Comparison of ENCODE assay signal across 8 cellular contexts in the genomic region with DNA sequence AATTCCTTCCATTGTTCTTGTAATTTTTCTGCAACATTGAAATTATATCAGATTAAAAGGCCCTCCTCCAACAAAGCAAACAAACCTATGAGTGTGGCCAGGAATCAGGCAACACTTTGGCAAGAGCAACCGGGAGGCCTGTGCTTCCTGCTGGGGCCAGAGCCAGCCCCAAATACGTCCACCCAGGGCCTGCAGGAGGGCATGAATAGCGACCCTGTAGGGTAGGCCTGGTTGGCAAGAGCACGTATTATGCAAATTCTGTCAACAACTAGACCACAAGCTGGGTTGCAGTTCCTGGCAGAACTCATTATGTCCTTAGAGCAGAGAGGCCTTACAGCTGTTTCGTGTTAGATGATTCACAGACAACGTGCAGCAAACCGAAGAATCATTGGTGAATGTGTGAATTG. TPM values are rescaled to one million over a fixed set of nuclear protein-coding genes. Genes with fewer than 3 reads are reported as not detected.
DNase-seq lines count a peak whose midpoint lies in the region; ATAC-seq and TF ChIP-seq lines count a peak whose summit lies in the region.

No MANE protein-coding gene starts in this region.

- no peak for TF ChIP-seq CTCF in cardiac fibroblast (IDR thresholded peaks at IDR 0.05; ENCODE audit: low read depth, low read length)

- DNase-seq in activated naive CD4-positive, alpha-beta T cell treated with Interleukin-2 at 50 U/mL for 16 hours: peak; percentile 56
- no peak for DNase-seq in activated naive CD4-positive, alpha-beta T cell treated with anti-CD3 and anti-CD28 coated beads, Interleukin-2, amount 50 U/mL, for 16 hours
- DNase-seq in NAMALWA (ENCODE audit: low spot score) (peak; percentile 78), cardiac fibroblast (ENCODE audit: low read depth in 2 of 2) (peak; percentile 98 to 100), left colon (peak; percentile 64 to 79)
- DNase-seq in stimulated activated CD4-positive, alpha-beta T cell treated with anti-CD3 and anti-CD28 coated beads, Interleukin-4, amount 100 ng/mL, for 24 hours: peak; percentile 52

- peak overlapping the region; percentile 69 for H3K4me3 Mint-ChIP-seq in T-helper 1 cell treated with Interleukin-12 subunit alpha and Interleukin-12 subunit beta and Interleukin-4 antibody, amounts not matched to agents 30 μg/mL and 1 μg/mL, for 36 hours

- peaks cover 15% of the 10 kb centered on the region for H3K9me3 Mint-ChIP-seq in T-helper 1 cell treated with Interleukin-12 subunit alpha and Interleukin-12 subunit beta and Interleukin-4 antibody, amounts not matched to agents 30 μg/mL and 1 μg/mL, for 36 hours

- no peak overlapping the region for H3K4me3 ChIP-seq in cardiac fibroblast (replicated peaks in 1 of 2; ENCODE audit: low read depth in 2 of 2, low read length in 2 of 2)

- intact Hi-C loops in left colon (cut with DNase I, micrococcal nuclease): no loop called here

- peaks cover 39% of the 10 kb centered on the region for H3K4me1 Mint-ChIP-seq in T-helper 1 cell treated with Interleukin-12 subunit alpha and Interleukin-12 subunit beta and Interleukin-4 antibody, amounts not matched to agents 30 μg/mL and 1 μg/mL, for 36 hours (ENCODE audit: low read depth)

- peak; percentile 53 for ATAC-seq in HG02610 (IDR thresholded peaks at IDR 0.05; ENCODE audit: unreplicated experiment)
- peak; percentile 51 for ATAC-seq in left colon

- H3K27me3 Mint-ChIP-seq in T-helper 1 cell treated with Interleukin-12 subunit alpha and Interleukin-12 subunit beta and Interleukin-4 antibody, amounts not matched to agents 30 μg/mL and 1 μg/mL, for 36 hours (ENCODE audit: low read depth): no peaks in the 10 kb centered on the region

- peak overlapping the region; percentile 97 for H3K27ac Mint-ChIP-seq in T-helper 1 cell treated with Interleukin-12 subunit alpha and Interleukin-12 subunit beta and Interleukin-4 antibody, amounts not matched to agents 30 μg/mL and 1 μg/mL, for 36 hours

- H3K36me3 Mint-ChIP-seq in T-helper 1 cell treated with Interleukin-12 subunit alpha and Interleukin-12 subunit beta and Interleukin-4 antibody, amounts not matched to agents 30 μg/mL and 1 μg/mL, for 36 hours (ENCODE audit: low read depth): peaks cover 16% of the 10 kb centered on the region

RNA-seq across cellular contexts. Expression of a gene that starts 26.9 kb away (rescaled TPM):
- total RNA-seq in left colon: 1,000 to 10,000 TPM; 1,592 to 1,809 TPM

RNA-seq across cellular contexts. Expression of a gene that starts 50.7 kb away (rescaled TPM):
- 10 to 100 TPM; 69.7 to 71.7 TPM for total RNA-seq in left colon
